15 cellular contexts compared by ENCODE assay signal in the genomic region with DNA sequence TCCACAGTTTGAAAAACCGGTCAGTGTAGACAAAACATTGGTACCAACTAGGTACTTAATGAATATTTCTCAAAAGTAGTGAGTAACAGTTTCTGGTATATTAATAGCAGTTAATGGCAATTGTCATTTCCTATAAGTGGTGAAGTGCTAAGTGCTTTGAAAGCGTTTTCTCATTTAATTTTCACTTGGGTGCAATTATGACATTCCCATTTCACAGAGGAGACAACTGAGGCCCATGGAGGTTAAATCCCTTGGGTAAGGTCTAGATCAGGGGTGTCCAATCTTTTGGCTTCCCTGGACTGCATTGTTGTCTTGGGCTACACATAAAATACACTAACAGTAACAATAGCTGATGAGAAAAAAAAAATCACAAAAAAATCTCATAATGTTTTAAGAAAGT. TPM values are rescaled to one million over a fixed set of nuclear protein-coding genes. Genes with fewer than 3 reads are reported as not detected.
DNase-seq lines count a peak whose midpoint lies in the region; ATAC-seq and TF ChIP-seq lines count a peak whose summit lies in the region.
"Had no signal": no experiment of that assay in that cellular context is flagged by ENCODE, and none has a peak within 500 bp of the region (broad histone marks: within the 10 kb centered on the region; RNA-seq: fewer than 3 reads in every experiment).

No MANE protein-coding gene starts in this region.

- peak overlapping the region; percentile 85 for H3K4me2 ChIP-seq in BLaER1

- no peak overlapping the region for H3K27ac Mint-ChIP-seq in chondrocyte (ENCODE audit: unreplicated experiment)
- H3K27ac Mint-ChIP-seq in nephron progenitor cell = no peak overlapping the region
- no peak overlapping the region for H3K27ac Mint-ChIP-seq in stimulated activated naive B cell treated with anti-CD40 and anti-IgM and Interleukin-4, amounts not matched to agents 10 μg/mL and 1 μg/mL and 100 μg/mL, for 72 hours
- H3K27ac Mint-ChIP-seq: T-helper 17 cell had no signal

- no peaks in the 10 kb centered on the region for H4K20me1 ChIP-seq in BLaER1

- intact Hi-C loops in upper lobe of right lung (cut with DNase I) = no loop called here

- TF ChIP-seq CTCF in chondrocyte (IDR thresholded peaks at IDR 0.05) = no peak
- TF ChIP-seq CTCF in nephron progenitor cell (IDR thresholded peaks at IDR 0.05) = no peak
- TF ChIP-seq CTCF in upper lobe of right lung (IDR thresholded peaks at IDR 0.05) = no peak

- H3K9me3 Mint-ChIP-seq in chondrocyte (ENCODE audit: low read depth) = peaks cover 4% of the 10 kb centered on the region
- H3K9me3 Mint-ChIP-seq in nephron progenitor cell = peaks cover 7% of the 10 kb centered on the region
- peaks cover 1 to 4% of the 10 kb centered on the region in 2 donors for H3K9me3 Mint-ChIP-seq in stimulated activated naive B cell treated with anti-CD40 and anti-IgM and Interleukin-4, amounts not matched to agents 10 μg/mL and 1 μg/mL and 100 μg/mL, for 72 hours

- H3K9me3 ChIP-seq in BLaER1 = 0 out of 2 replicates have a peak, but pooled peaks cover 5% of the 10 kb centered on the region
- H3K9me3 ChIP-seq in HUES48 (ENCODE audit: control insufficient read depth, insufficient read depth, low read length) = peaks cover 3% of the 10 kb centered on the region; the same call in 1 of the 2 replicates
- H3K9me3 ChIP-seq in upper lobe of right lung = no peaks in the 10 kb centered on the region

- H3K4me1 ChIP-seq in BLaER1 (peaks cover 12% of the 10 kb centered on the region), HUES48 (ENCODE audit: control insufficient read depth, insufficient read depth, low read length) (peaks cover 4% of the 10 kb centered on the region; the same call in 1 of the 2 replicates), upper lobe of right lung (no peaks in the 10 kb centered on the region)

- H3K4me1 Mint-ChIP-seq in chondrocyte (ENCODE audit: low read depth) (peaks cover 5% of the 10 kb centered on the region), nephron progenitor cell (peaks cover 7% of the 10 kb centered on the region)
- H3K4me1 Mint-ChIP-seq in stimulated activated naive B cell treated with anti-CD40 and anti-IgM and Interleukin-4, amounts not matched to agents 10 μg/mL and 1 μg/mL and 100 μg/mL, for 72 hours = peaks cover 6 to 14% of the 10 kb centered on the region in 2 donors

- no peak for ATAC-seq in HG03095 (IDR thresholded peaks at IDR 0.05; ENCODE audit: unreplicated experiment)
- no peak for ATAC-seq in stimulated activated naive B cell treated with anti-CD40 and anti-IgM and Interleukin-4, amounts not matched to agents 10 μg/mL and 1 μg/mL and 100 μg/mL, for 72 hours (replicated peaks)
- ATAC-seq in upper lobe of right lung = no peak

- H3K4me3 ChIP-seq in BLaER1 = peak overlapping the region; percentile 76
- H3K4me3 ChIP-seq in HUES48 (ENCODE audit: low read depth, low read length) = peak overlapping the region; percentile 82; the same call in 1 of the 2 replicates
- no peak overlapping the region for H3K4me3 ChIP-seq in upper lobe of right lung

- H3K9ac ChIP-seq in BLaER1 (peak overlapping the region; percentile 79), HUES48 (ENCODE audit: low read depth, low read length) (no peak overlapping the region)

- no peak for DNase-seq in chondrocyte (ENCODE audit: low spot score)
- DNase-seq in nephron progenitor cell = no peak
- DNase-seq in stimulated activated naive B cell treated with anti-CD40 and anti-IgM and Interleukin-4, amounts not matched to agents 10 μg/mL and 1 μg/mL and 100 μg/mL, for 72 hours = no peak
- DNase-seq in activated naive CD4-positive, alpha-beta T cell (lab: John Stamatoyannopoulos, UW) = no peak
- DNase-seq in upper lobe of right lung = no peak
- DNase-seq: COR-L47, NCI-H526 treated with DMSO at 0.1 percent for 48 hours, Right ventricle myocardium superior, spleen, T-helper 17 cell had no signal

- H3K27ac ChIP-seq in BLaER1 (no peak overlapping the region), HUES48 (ENCODE audit: low read depth, low read length) (no peak overlapping the region), upper lobe of right lung (no peak overlapping the region)
- H3K27ac ChIP-seq: spleen had no signal

- H3K27me3 Mint-ChIP-seq in chondrocyte (ENCODE audit: low read depth) (peaks cover 32% of the 10 kb centered on the region), nephron progenitor cell (ENCODE audit: low read depth, poor library complexity) (peaks cover 37% of the 10 kb centered on the region)
- H3K27me3 Mint-ChIP-seq in stimulated activated naive B cell treated with anti-CD40 and anti-IgM and Interleukin-4, amounts not matched to agents 10 μg/mL and 1 μg/mL and 100 μg/mL, for 72 hours = peaks cover 30 to 45% of the 10 kb centered on the region in 2 donors

- H3K36me3 Mint-ChIP-seq in chondrocyte (ENCODE audit: low read depth) = no peaks in the 10 kb centered on the region
- H3K36me3 Mint-ChIP-seq in nephron progenitor cell (ENCODE audit: low read depth) = no peaks in the 10 kb centered on the region
- peaks cover 0 to 3% of the 10 kb centered on the region in 2 donors for H3K36me3 Mint-ChIP-seq in stimulated activated naive B cell treated with anti-CD40 and anti-IgM and Interleukin-4, amounts not matched to agents 10 μg/mL and 1 μg/mL and 100 μg/mL, for 72 hours

- no peaks in the 10 kb centered on the region for H3K27me3 ChIP-seq in BLaER1
- peaks cover 33% of the 10 kb centered on the region for H3K27me3 ChIP-seq in HUES48 (ENCODE audit: control insufficient read depth, insufficient read depth, low read length)
- H3K27me3 ChIP-seq in upper lobe of right lung = peaks cover 65% of the 10 kb centered on the region

- H3K4me3 Mint-ChIP-seq in chondrocyte (ENCODE audit: unreplicated experiment) (peak overlapping the region; percentile 54), nephron progenitor cell (peak overlapping the region; percentile 56)
- no peak overlapping the region for H3K4me3 Mint-ChIP-seq in stimulated activated naive B cell treated with anti-CD40 and anti-IgM and Interleukin-4, amounts not matched to agents 10 μg/mL and 1 μg/mL and 100 μg/mL, for 72 hours
- H3K4me3 Mint-ChIP-seq: T-helper 17 cell had no signal

- H3K36me3 ChIP-seq in BLaER1 (no peaks in the 10 kb centered on the region), HUES48 (ENCODE audit: control insufficient read depth, insufficient read depth, low read length) (no peaks in the 10 kb centered on the region), upper lobe of right lung (no peaks in the 10 kb centered on the region)
- H3K36me3 ChIP-seq: spleen had no signal

RNA-seq across cellular contexts. Expression of gene SYT3, which starts 0.7 kb away (rescaled TPM):
- total RNA-seq in chondrocyte = 0.28 to 0.77 TPM (median 0.47 TPM) in 3 replicates
- total RNA-seq in upper lobe of right lung = 2.5 TPM
- total RNA-seq: M059J, T-helper 17 cell had no signal

RNA-seq across cellular contexts. Expression of gene C19orf81, which starts 8.9 kb away (rescaled TPM):
- total RNA-seq in chondrocyte (1.7 to 4.3 TPM (median 2.5 TPM) in 3 replicates), upper lobe of right lung (3.9 TPM)
- total RNA-seq: lung microvascular endothelial cell, spleen, T-helper 17 cell had no signal

Comparison
In these comparisons a context has a peak if more than half of its experiments do, and no peak if none do; other contexts are left out.
1. H3K4me3 Mint-ChIP-seq: peak in chondrocyte (single experiment) and nephron progenitor cell (single experiment); none in stimulated activated naive B cell treated with anti-CD40 and anti-IgM and Interleukin-4, amounts not matched to agents 10 μg/mL and 1 μg/mL and 100 μg/mL, for 72 hours (0 of 2).